ENCODE assay signal across 8 cellular contexts in the genomic region with DNA sequence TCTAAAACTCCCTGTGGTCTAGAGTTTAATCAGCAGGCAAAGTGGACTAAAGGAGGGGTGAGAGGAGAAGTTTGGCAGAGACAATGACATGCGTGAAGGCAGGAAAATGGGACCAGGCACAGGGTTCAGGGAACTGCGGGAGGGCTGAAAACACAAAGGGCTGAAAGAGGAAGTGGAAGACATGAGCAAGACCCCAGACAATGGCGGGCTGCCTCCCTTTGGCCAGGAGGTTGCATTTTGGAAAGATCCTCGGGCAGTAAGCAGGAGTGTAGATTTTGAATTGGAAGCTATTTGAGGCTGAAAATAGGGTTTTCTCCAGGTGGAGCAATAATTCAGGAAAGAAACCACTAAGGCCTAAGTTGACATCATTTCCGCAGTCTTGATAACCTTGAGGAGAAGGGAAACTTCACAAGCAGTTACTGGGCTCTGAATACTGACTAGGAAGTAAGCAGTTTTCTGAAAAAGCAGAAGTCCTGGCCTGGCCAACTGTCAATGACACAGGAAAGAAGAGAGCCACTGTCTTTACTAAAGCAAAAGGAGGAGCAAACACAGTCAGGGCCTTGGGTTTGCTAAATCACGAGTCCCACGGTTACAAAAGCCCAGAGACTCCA. TPM values are rescaled to one million over a fixed set of nuclear protein-coding genes. Genes with fewer than 3 reads are reported as not detected.
DNase-seq lines count a peak whose midpoint lies in the region; ATAC-seq and TF ChIP-seq lines count a peak whose summit lies in the region.

No MANE protein-coding gene starts in this region.

- peak overlapping the region; percentile 11 for H3K27ac ChIP-seq in parathyroid adenoma

- no peaks in the 10 kb centered on the region for H3K9me3 ChIP-seq in parathyroid adenoma (ENCODE audit: control insufficient read depth, low read length)

- H3K27me3 Mint-ChIP-seq in activated naive CD8-positive, alpha-beta T cell treated with anti-CD3 and anti-CD28 coated beads, Interleukin-2, amount 10 ng/mL, durations not matched to agents 7 days and 5 days, result no peaks in the 10 kb centered on the region

- peak overlapping the region; percentile 76 for H3K27ac Mint-ChIP-seq in activated naive CD8-positive, alpha-beta T cell treated with anti-CD3 and anti-CD28 coated beads, Interleukin-2, amount 10 ng/mL, durations not matched to agents 7 days and 5 days

- no peak overlapping the region for H3K4me3 ChIP-seq in parathyroid adenoma (ENCODE audit: low read depth, low read length)

- peak; percentile 20 for ATAC-seq in GM18867 (IDR thresholded peaks at IDR 0.05; ENCODE audit: unreplicated experiment)
- ATAC-seq in HG03342 (IDR thresholded peaks at IDR 0.05; ENCODE audit: unreplicated experiment), result peak; percentile 25
- no peak for ATAC-seq in activated naive CD8-positive, alpha-beta T cell treated with anti-CD3 and anti-CD28 coated beads, Interleukin-2, amount 10 ng/mL, durations not matched to agents 7 days and 5 days (ENCODE audit: low read depth)

- no peaks in the 10 kb centered on the region for H3K27me3 ChIP-seq in parathyroid adenoma (ENCODE audit: control insufficient read depth, insufficient read depth, low read length)

- TF ChIP-seq CTCF in parathyroid adenoma (IDR thresholded peaks at IDR 0.05), result no peak

- H3K9me3 Mint-ChIP-seq in activated naive CD8-positive, alpha-beta T cell treated with anti-CD3 and anti-CD28 coated beads, Interleukin-2, amount 10 ng/mL, durations not matched to agents 7 days and 5 days, result peaks cover 2% of the 10 kb centered on the region

- POLR2A ChIA-PET in activated naive CD8-positive, alpha-beta T cell treated with anti-CD3 and anti-CD28 coated beads, Interleukin-2, amount 10 ng/mL, durations not matched to agents 7 days and 5 days (lab: Charles Lee), result interaction anchor here (1.4 to 2.2 kb wide), 3 partner anchors 14 to 22 kb away, joined by 3 to 12 read pairs (median 9); no protein-coding TSS in a partner anchor

- no peaks in the 10 kb centered on the region for H3K36me3 ChIP-seq in parathyroid adenoma (ENCODE audit: control insufficient read depth, insufficient read depth, low read length)

- H3K4me2 ChIP-seq in parathyroid adenoma (ENCODE audit: low read length), result no peak overlapping the region

- H3K4me3 Mint-ChIP-seq in activated naive CD8-positive, alpha-beta T cell treated with anti-CD3 and anti-CD28 coated beads, Interleukin-2, amount 10 ng/mL, durations not matched to agents 7 days and 5 days, result no peak overlapping the region

- H3K36me3 Mint-ChIP-seq in activated naive CD8-positive, alpha-beta T cell treated with anti-CD3 and anti-CD28 coated beads, Interleukin-2, amount 10 ng/mL, durations not matched to agents 7 days and 5 days, result peaks cover 47% of the 10 kb centered on the region

- no peaks in the 10 kb centered on the region for H3K4me1 ChIP-seq in parathyroid adenoma

- DNase-seq in activated naive CD8-positive, alpha-beta T cell treated with anti-CD3 and anti-CD28 coated beads, Interleukin-2, amount 10 ng/mL, durations not matched to agents 7 days and 5 days, result no peak
- no peak for DNase-seq in stimulated activated CD4-positive, alpha-beta T cell treated with anti-CD3 and anti-CD28 coated beads, Interleukin-1b, Interleukin-23, amount 100 ng/mL, for 48 hours
- DNase-seq in SHP77 (lab: John Stamatoyannopoulos, UW), result no peak
- no peak for DNase-seq in HuH-7 (ENCODE audit: low spot score)
- no peak for DNase-seq in RKO (ENCODE audit: low spot score)

- H3K9ac ChIP-seq in parathyroid adenoma, result no peak overlapping the region

- peaks cover 79% of the 10 kb centered on the region for H3K4me1 Mint-ChIP-seq in activated naive CD8-positive, alpha-beta T cell treated with anti-CD3 and anti-CD28 coated beads, Interleukin-2, amount 10 ng/mL, durations not matched to agents 7 days and 5 days

- H3K79me2 ChIP-seq in parathyroid adenoma, result no peaks in the 10 kb centered on the region

- H2AFZ ChIP-seq in parathyroid adenoma, result no peak overlapping the region

RNA-seq across cellular contexts. Expression of gene LY86, which starts 3.4 kb away (rescaled TPM):
- 1 to 10 TPM; 5.5 to 5.7 TPM for total RNA-seq in activated naive CD8-positive, alpha-beta T cell treated with anti-CD3 and anti-CD28 coated beads, Interleukin-2, amount 10 ng/mL, durations not matched to agents 7 days and 5 days
